4 cellular contexts compared by ENCODE assay signal in genomic region chr6:9890469-9890868, GRCh38.
A peak's percentile ranks its signal among the peaks of the same experiment; 100 is the strongest.
TF ChIP-seq lines count a peak whose summit lies in the region.

No MANE protein-coding gene starts in this region.

TF ChIP-seq in HepG2, 621 proteins besides CTCF, POLR2A, EP300 and RAD21:
- TF ChIP-seq MAFF (IDR thresholded peaks at IDR 0.05; ENCODE audit: low read depth, low read length): peak; percentile 80
- TF ChIP-seq KDM1A (CRISPR knock-in tag; IDR thresholded peaks at IDR 0.05): no peak
- TF ChIP-seq SKI (IDR thresholded peaks at IDR 0.05; ENCODE audit: partially characterized antibody): no peak
- no peak for TF ChIP-seq ZNF547 (CRISPR knock-in tag; IDR thresholded peaks at IDR 0.05)
- peak; percentile 44 to 91; a peak in 3 of 4 replicates for TF ChIP-seq MAFK (conservative IDR thresholded peaks at IDR 0.05 in 1 of 2, IDR thresholded peaks at IDR 0.05 in 1 of 2; ENCODE audit: low read length in 2 of 2)
- TF ChIP-seq ZNF609 (CRISPR knock-in tag; IDR thresholded peaks at IDR 0.05; ENCODE audit: borderline replicate concordance): no peak

TF ChIP-seq in A549, 52 proteins besides CTCF, POLR2A, EP300 and RAD21:
- TF ChIP-seq HES2 (IDR thresholded peaks at IDR 0.05) (no peak), MAFK (IDR thresholded peaks at IDR 0.05; ENCODE audit: partially characterized antibody) (peak; percentile 60), NPAS2 (CRISPR knock-in tag; IDR thresholded peaks at IDR 0.05; ENCODE audit: borderline replicate concordance) (no peak), MAZ (IDR thresholded peaks at IDR 0.05; ENCODE audit: borderline replicate concordance, low read depth, low read length) (no peak), HMGXB4 (CRISPR knock-in tag; IDR thresholded peaks at IDR 0.05; ENCODE audit: borderline replicate concordance) (no peak)
TF ChIP-seq in A549: peak in this region for 1.

TF ChIP-seq in IMR-90, 13 proteins besides CTCF, POLR2A, EP300 and RAD21:
- TF ChIP-seq NFE2L2 (IDR thresholded peaks at IDR 0.05; ENCODE audit: low read depth, low read length) (no peak), FOS (IDR thresholded peaks at IDR 0.05; ENCODE audit: low read depth, low read length) (no peak), MXI1 (IDR thresholded peaks at IDR 0.05; ENCODE audit: borderline replicate concordance, low read depth, low read length) (no peak), RCOR1 (IDR thresholded peaks at IDR 0.05; ENCODE audit: insufficient replicate concordance, low read length) (no peak), MAFK (IDR thresholded peaks at IDR 0.05; ENCODE audit: low read depth, low read length) (peak; percentile 73), ELK1 (IDR thresholded peaks at IDR 0.05; ENCODE audit: borderline replicate concordance, low read depth, low read length) (no peak)

TF ChIP-seq in K562, 482 proteins besides CTCF, POLR2A, EP300 and RAD21:
- TF ChIP-seq ZNF75A (CRISPR knock-in tag; IDR thresholded peaks at IDR 0.05) (no peak), NCOA2 (IDR thresholded peaks at IDR 0.05; ENCODE audit: partially characterized antibody in 2 of 2) (no peak), TRIM24 (IDR thresholded peaks at IDR 0.05) (no peak), KAT7 (CRISPR knock-in tag; IDR thresholded peaks at IDR 0.05; ENCODE audit: borderline replicate concordance) (no peak), ZNF174 (CRISPR knock-in tag; IDR thresholded peaks at IDR 0.05) (no peak), PHF8 (IDR thresholded peaks at IDR 0.05; ENCODE audit: borderline replicate concordance, low read length) (no peak), TCF15 (CRISPR knock-in tag; IDR thresholded peaks at IDR 0.05) (no peak), BCLAF1 (IDR thresholded peaks at IDR 0.05; ENCODE audit: borderline replicate concordance in 1 of 2, control insufficient read depth in 1 of 2, low read depth in 2 of 2, low read length in 1 of 2) (no peak), E2F8 (IDR thresholded peaks at IDR 0.05; ENCODE audit: low read depth, partially characterized antibody) (no peak), RBM15 (IDR thresholded peaks at IDR 0.05; ENCODE audit: insufficient read depth, low read length) (no peak), PPARD (CRISPR knock-in tag; IDR thresholded peaks at IDR 0.05) (no peak), SAP30 (IDR thresholded peaks at IDR 0.05; ENCODE audit: borderline replicate concordance, insufficient read depth, low read depth, low read length, poor library complexity, severe bottlenecking) (no peak), NBN (IDR thresholded peaks at IDR 0.05; ENCODE audit: low read depth) (no peak), ZNF316 (IDR thresholded peaks at IDR 0.05) (peak; percentile 32; the same call in 1 of the 2 replicates), ETV5 (CRISPR knock-in tag; IDR thresholded peaks at IDR 0.05; ENCODE audit: low read depth) (no peak), PKNOX1 (IDR thresholded peaks at IDR 0.05) (no peak), BRF1 (IDR thresholded peaks at IDR 0.05; ENCODE audit: borderline replicate concordance, extremely low read depth, insufficient read length) (no peak), HNRNPUL1 (IDR thresholded peaks at IDR 0.05; ENCODE audit: low read length) (no peak), PCBP1 (IDR thresholded peaks at IDR 0.05; ENCODE audit: low read depth, low read length, poor library complexity, severe bottlenecking) (no peak), TCF7 (IDR thresholded peaks at IDR 0.05; ENCODE audit: borderline replicate concordance) (no peak), TOE1 (IDR thresholded peaks at IDR 0.05; ENCODE audit: borderline replicate concordance) (no peak), TOE1 (CRISPR knock-in tag; IDR thresholded peaks at IDR 0.05; ENCODE audit: borderline replicate concordance, low read depth) (no peak), CREB3 (tag; conservative IDR thresholded peaks at IDR 0.05; ENCODE audit: low read depth) (no peak), TGIF2 (CRISPR knock-in tag; IDR thresholded peaks at IDR 0.05) (no peak), ZBTB8A (IDR thresholded peaks at IDR 0.05; ENCODE audit: partially characterized antibody) (no peak), CBX5 (IDR thresholded peaks at IDR 0.05; ENCODE audit: borderline replicate concordance, low read depth) (no peak), THAP7 (CRISPR knock-in tag; IDR thresholded peaks at IDR 0.05) (no peak), ZNF511 (CRISPR knock-in tag; IDR thresholded peaks at IDR 0.05) (no peak), ARID1B (IDR thresholded peaks at IDR 0.05) (no peak), TCF3 (CRISPR knock-in tag; IDR thresholded peaks at IDR 0.05) (no peak), MTA1 (IDR thresholded peaks at IDR 0.05; ENCODE audit: borderline replicate concordance) (no peak), ZNF347 (CRISPR knock-in tag; IDR thresholded peaks at IDR 0.05; ENCODE audit: low read depth) (no peak), MAFK (IDR thresholded peaks at IDR 0.05; ENCODE audit: low read length) (peak; percentile 58; the same call in 1 of the 2 replicates), MAFG (tag; conservative IDR thresholded peaks at IDR 0.05) (peak; percentile 49; the same call in 1 of the 2 replicates), KLF10 (CRISPR knock-in tag; IDR thresholded peaks at IDR 0.05) (no peak), ZNF217 (CRISPR knock-in tag; IDR thresholded peaks at IDR 0.05) (no peak), SIN3B (IDR thresholded peaks at IDR 0.05; ENCODE audit: low read depth) (no peak), ESRRB (CRISPR knock-in tag; IDR thresholded peaks at IDR 0.05; ENCODE audit: borderline replicate concordance) (no peak), TAF15 (IDR thresholded peaks at IDR 0.05; ENCODE audit: low read depth, low read length) (no peak), SRSF3 (IDR thresholded peaks at IDR 0.05; ENCODE audit: insufficient read depth, low read length) (no peak), ZNF253 (CRISPR knock-in tag; conservative IDR thresholded peaks at IDR 0.05) (no peak), C11orf30 (IDR thresholded peaks at IDR 0.05; ENCODE audit: low read depth) (peak; percentile 24; the same call in 1 of the 2 replicates), L3MBTL2 (IDR thresholded peaks at IDR 0.05) (no peak), MAFF (IDR thresholded peaks at IDR 0.05; ENCODE audit: low read length) (peak; percentile 60), RBM22 (IDR thresholded peaks at IDR 0.05; ENCODE audit: low read depth, low read length, poor library complexity, severe bottlenecking) (no peak), ATF6 (CRISPR knock-in tag; IDR thresholded peaks at IDR 0.05) (no peak)
